Comparison of ENCODE assay signal across 8 cellular contexts in the genomic region with DNA sequence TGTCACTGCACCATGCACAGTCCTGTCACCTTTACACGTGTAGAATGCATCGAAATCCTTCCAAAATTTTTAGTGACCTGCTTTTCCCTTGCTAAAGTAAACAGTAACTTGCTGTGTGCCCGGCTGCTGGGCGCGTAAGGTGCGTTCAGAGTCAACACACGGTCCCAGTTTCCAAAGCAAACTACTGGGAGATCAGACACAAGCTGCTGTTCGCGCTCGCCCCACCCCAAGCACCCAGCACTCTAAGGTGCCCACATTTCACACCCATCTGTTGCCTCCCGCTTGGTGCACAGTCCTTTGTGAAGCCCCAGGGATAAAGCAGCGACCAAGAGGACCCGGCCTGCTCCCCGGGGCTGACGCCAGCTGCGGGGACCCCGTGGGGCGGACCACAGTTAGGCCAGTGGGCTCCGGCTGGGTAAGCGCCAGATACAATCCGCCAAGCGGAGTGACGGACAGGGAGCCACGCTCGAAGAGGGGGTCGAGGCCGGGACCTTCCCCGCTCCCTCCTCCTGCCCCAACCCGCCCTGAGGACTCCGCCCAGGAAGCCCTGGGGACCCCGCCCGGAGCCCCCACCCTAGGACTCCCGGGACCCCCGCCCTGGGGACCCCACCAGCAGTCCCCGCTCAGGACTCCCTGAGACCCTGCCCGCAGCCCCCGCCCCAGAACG. TPM values are rescaled to one million over a fixed set of nuclear protein-coding genes. Genes with fewer than 3 reads are reported as not detected.
A peak's percentile ranks its signal among the peaks of the same experiment; 100 is the strongest.
DNase-seq lines count a peak whose midpoint lies in the region; ATAC-seq, FAIRE-seq and TF ChIP-seq lines count a peak whose summit lies in the region.

No MANE protein-coding gene starts in this region.

- H3K36me3 ChIP-seq in HCT116 (ENCODE audit: control insufficient read depth in 1 of 2, insufficient read depth in 2 of 2, low read length in 2 of 2), result 0 out of 4 replicates have a peak, but pooled peaks cover 0 to 3% of the 10 kb centered on the region in 2 experiments
- H3K36me3 ChIP-seq in neutrophil, result no peaks in the 10 kb centered on the region

- peak overlapping the region; percentile 72 for H3K9ac ChIP-seq in HCT116 (ENCODE audit: low read length)

- H3K4me3 ChIP-seq in HCT116 (replicated peaks in 1 of 2; ENCODE audit: low read depth in 1 of 2, low read length in 2 of 2) (peak overlapping the region; percentile 64 to 77), neutrophil (ENCODE audit: low read depth in 1 of 2, low read length in 1 of 2) (peak overlapping the region; percentile 47 to 57)

- no peaks in the 10 kb centered on the region for H4K20me1 ChIP-seq in HCT116 (ENCODE audit: insufficient read depth)

- POLR2A ChIA-PET in HCT116 (lab: Charles Lee), result no interaction called here

- peaks cover 23% of the 10 kb centered on the region for H3K36me3 Mint-ChIP-seq in activated T-cell treated with anti-CD3 and anti-CD28 coated beads, Interleukin-2, amount 50 U/mL, for 24 hours (ENCODE audit: low read depth)

- CTCF ChIA-PET in HCT116 (lab: Charles Lee), result interaction anchor here (0.6 kb wide), 1 partner anchor 10 kb away, joined by 3 read pairs; no protein-coding TSS in a partner anchor

- H3K27ac ChIP-seq in HCT116 (ENCODE audit: low read depth, low read length) (peak overlapping the region; percentile 42; the same call in 1 of the 2 replicates), neutrophil (no peak overlapping the region)

- intact Hi-C loops in HCT116 (cut with micrococcal nuclease), result no loop called here

- no peak for TF ChIP-seq CTCF in HCT116 (IDR thresholded peaks at IDR 0.05 in 2 of 3, conservative IDR thresholded peaks at IDR 0.05 in 1 of 3; ENCODE audit: borderline replicate concordance in 1 of 3, insufficient read depth in 1 of 3, low read depth in 2 of 3, low read length in 2 of 3)
- no peak for TF ChIP-seq CTCF in neutrophil (IDR thresholded peaks at IDR 0.05)

- H3K4me3 Mint-ChIP-seq in activated T-cell treated with anti-CD3 and anti-CD28 coated beads, Interleukin-2, amount 50 U/mL, for 24 hours, result peak overlapping the region; percentile 88

- H2AFZ ChIP-seq in HCT116 (ENCODE audit: low read depth, low read length, poor library complexity, severe bottlenecking), result no peak overlapping the region

- DNase-seq in GM12891 (ENCODE audit: insufficient read length, low spot score) (peak; percentile 26), HCT116 (ENCODE audit: low read depth, low spot score) (no peak), NCI-H1105 treated with DMSO at 0.1 percent for 48 hours (lab: John Stamatoyannopoulos, UW) (peak; percentile 31), germinal center (ENCODE audit: low spot score) (peak; percentile 15), GDM1 (lab: John Stamatoyannopoulos, UW) (no peak)
- peak; percentile 71 for DNase-seq in activated T-cell treated with anti-CD3 and anti-CD28 coated beads, Interleukin-2, amount 50 U/mL, for 24 hours

- TF ChIP-seq RAD21 in HCT116 (IDR thresholded peaks at IDR 0.05; ENCODE audit: low read depth), result no peak

- peaks cover 12 to 20% of the 10 kb centered on the region in 2 experiments; a peak in 3 of 4 replicates for H3K4me1 ChIP-seq in HCT116 (ENCODE audit: control insufficient read depth in 1 of 2, insufficient read depth in 2 of 2, low read length in 2 of 2)
- H3K4me1 ChIP-seq in neutrophil (ENCODE audit: control insufficient read depth in 1 of 2, insufficient read depth in 1 of 2, low read depth in 1 of 2, low read length in 1 of 2), result peaks cover 11 to 15% of the 10 kb centered on the region in 2 experiments

- H3K27me3 Mint-ChIP-seq in activated T-cell treated with anti-CD3 and anti-CD28 coated beads, Interleukin-2, amount 50 U/mL, for 24 hours, result no peaks in the 10 kb centered on the region

- no peak for FAIRE-seq in GM12891 (lab: Jason Lieb, UNC)

- no peaks in the 10 kb centered on the region for H3K9me3 ChIP-seq in HCT116 (ENCODE audit: control insufficient read depth in 1 of 2, insufficient read depth in 1 of 2, low read depth in 1 of 2, low read length in 2 of 2)
- no peaks in the 10 kb centered on the region for H3K9me3 ChIP-seq in neutrophil

- peaks cover 37% of the 10 kb centered on the region for H3K4me1 Mint-ChIP-seq in activated T-cell treated with anti-CD3 and anti-CD28 coated beads, Interleukin-2, amount 50 U/mL, for 24 hours (ENCODE audit: low read depth)

- no peaks in the 10 kb centered on the region for H3K9me3 Mint-ChIP-seq in activated T-cell treated with anti-CD3 and anti-CD28 coated beads, Interleukin-2, amount 50 U/mL, for 24 hours

- H3K9me2 ChIP-seq in HCT116 (ENCODE audit: insufficient read depth), result no peaks in the 10 kb centered on the region

- peak overlapping the region; percentile 71 for H3K27ac Mint-ChIP-seq in activated T-cell treated with anti-CD3 and anti-CD28 coated beads, Interleukin-2, amount 50 U/mL, for 24 hours

- BruUV-seq in HCT116 (replicated peaks; lab: Mats Ljungman, UMichigan), result no TSS peak

- RAD21 ChIA-PET in HCT116 (lab: Charles Lee; ENCODE audit: low non-redundant PET in 1 of 2, low total read pairs in 2 of 2, uncharacterized antibody in 2 of 2, unreplicated experiment in 2 of 2), result no interaction called here

- ATAC-seq in HCT116, result peak; percentile 37
- no peak for ATAC-seq in GM18517 (IDR thresholded peaks at IDR 0.05; ENCODE audit: unreplicated experiment)

- peak overlapping the region; percentile 85 for H3K4me2 ChIP-seq in HCT116 (ENCODE audit: low read length)

- H3K27me3 ChIP-seq in HCT116 (ENCODE audit: insufficient read depth, low read length) (no peaks in the 10 kb centered on the region), neutrophil (peaks cover 50% of the 10 kb centered on the region)

- peaks cover 16% of the 10 kb centered on the region for H3K79me2 ChIP-seq in HCT116 (ENCODE audit: insufficient read depth, low read length)

- TF ChIP-seq POLR2A in GM12891 (IDR thresholded peaks at IDR 0.05; ENCODE audit: low read depth, low read length) (no peak), HCT116 (IDR thresholded peaks at IDR 0.05; ENCODE audit: borderline replicate concordance, extremely low read depth, insufficient read depth, insufficient read length) (no peak)

TF ChIP-seq in GM12891, 5 proteins besides CTCF, POLR2A, EP300 and RAD21:
- no peak for TF ChIP-seq POU2F2 (IDR thresholded peaks at IDR 0.05; ENCODE audit: low read depth, low read length)
- no peak for TF ChIP-seq PAX5 (IDR thresholded peaks at IDR 0.05; ENCODE audit: insufficient read depth, low read length, severe bottlenecking)
- no peak for TF ChIP-seq POLR2AphosphoS5 (IDR thresholded peaks at IDR 0.05; ENCODE audit: low read depth, low read length)
- TF ChIP-seq TAF1 (IDR thresholded peaks at IDR 0.05; ENCODE audit: low read depth, low read length), result no peak
- TF ChIP-seq SPI1 (IDR thresholded peaks at IDR 0.05; ENCODE audit: low read depth, low read length), result no peak

TF ChIP-seq in HCT116, 20 proteins besides CTCF, POLR2A, EP300 and RAD21:
- TF ChIP-seq YY1 (IDR thresholded peaks at IDR 0.05; ENCODE audit: extremely low read depth, insufficient replicate concordance, low read depth, low read length) (no peak), SIN3A (IDR thresholded peaks at IDR 0.05; ENCODE audit: low read depth) (no peak), POLR2AphosphoS5 (IDR thresholded peaks at IDR 0.05; ENCODE audit: low read depth, low read length) (no peak), EZH2phosphoT487 (IDR thresholded peaks at IDR 0.05; ENCODE audit: borderline replicate concordance) (no peak), EGR1 (IDR thresholded peaks at IDR 0.05; ENCODE audit: low read depth) (no peak), EZH2 (IDR thresholded peaks at IDR 0.05) (no peak), FOSL1 (IDR thresholded peaks at IDR 0.05; ENCODE audit: low read depth) (no peak), ZFX (IDR thresholded peaks at IDR 0.05) (no peak), SP1 (IDR thresholded peaks at IDR 0.05; ENCODE audit: low read depth) (no peak), CBX3 (IDR thresholded peaks at IDR 0.05; ENCODE audit: low read depth) (no peak), TCF7L2 (IDR thresholded peaks at IDR 0.05; ENCODE audit: borderline replicate concordance, extremely low read depth, insufficient read depth, insufficient read length) (no peak), SRF (IDR thresholded peaks at IDR 0.05; ENCODE audit: low read depth) (no peak)
- TF ChIP-seq, protein P1, sequence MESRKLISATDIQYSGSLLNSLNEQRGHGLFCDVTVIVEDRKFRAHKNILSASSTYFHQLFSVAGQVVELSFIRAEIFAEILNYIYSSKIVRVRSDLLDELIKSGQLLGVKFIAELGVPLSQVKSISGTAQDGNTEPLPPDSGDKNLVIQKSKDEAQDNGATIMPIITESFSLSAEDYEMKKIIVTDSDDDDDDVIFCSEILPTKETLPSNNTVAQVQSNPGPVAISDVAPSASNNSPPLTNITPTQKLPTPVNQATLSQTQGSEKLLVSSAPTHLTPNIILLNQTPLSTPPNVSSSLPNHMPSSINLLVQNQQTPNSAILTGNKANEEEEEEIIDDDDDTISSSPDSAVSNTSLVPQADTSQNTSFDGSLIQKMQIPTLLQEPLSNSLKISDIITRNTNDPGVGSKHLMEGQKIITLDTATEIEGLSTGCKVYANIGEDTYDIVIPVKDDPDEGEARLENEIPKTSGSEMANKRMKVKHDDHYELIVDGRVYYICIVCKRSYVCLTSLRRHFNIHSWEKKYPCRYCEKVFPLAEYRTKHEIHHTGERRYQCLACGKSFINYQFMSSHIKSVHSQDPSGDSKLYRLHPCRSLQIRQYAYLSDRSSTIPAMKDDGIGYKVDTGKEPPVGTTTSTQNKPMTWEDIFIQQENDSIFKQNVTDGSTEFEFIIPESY (IDR thresholded peaks at IDR 0.05; ENCODE audit: extremely low read depth, insufficient replicate concordance, low read length), result no peak
- TF ChIP-seq, protein P2, sequence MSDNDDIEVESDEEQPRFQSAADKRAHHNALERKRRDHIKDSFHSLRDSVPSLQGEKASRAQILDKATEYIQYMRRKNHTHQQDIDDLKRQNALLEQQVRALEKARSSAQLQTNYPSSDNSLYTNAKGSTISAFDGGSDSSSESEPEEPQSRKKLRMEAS (IDR thresholded peaks at IDR 0.05), result no peak

RNA-seq across cellular contexts. Expression of a gene that starts 0.6 kb away (rescaled TPM):
- polyA plus RNA-seq in GM12891 (2012; ENCODE audit: low read depth, missing spikeins), result 3.3 TPM
- total RNA-seq in HCT116 (2021; ENCODE audit: unreplicated experiment), result 19.2 TPM
- 8.7 and 11.7 TPM in 2 replicates for polyA plus RNA-seq in HCT116 (2012)

RNA-seq across cellular contexts. Expression of a gene that starts 33.4 kb away (rescaled TPM):
- polyA plus RNA-seq in GM12891 (2012; ENCODE audit: low read depth, missing spikeins), result 1,629 TPM
- total RNA-seq in HCT116 (2021; ENCODE audit: unreplicated experiment), result 1,420 TPM
- 1,293 and 1,596 TPM in 2 replicates for polyA plus RNA-seq in HCT116 (2012)

Comparison
In these comparisons a context has a peak if more than half of its experiments do, and no peak if none do; other contexts are left out.
1. DNase-seq: peak in GM12891 (single experiment), NCI-H1105 treated with DMSO at 0.1 percent for 48 hours (single experiment), activated T-cell treated with anti-CD3 and anti-CD28 coated beads, Interleukin-2, amount 50 U/mL, for 24 hours (single experiment) and germinal center (single experiment); none in HCT116 (single experiment) and GDM1 (single experiment).